9 cellular contexts compared by ENCODE assay signal in the genomic region with DNA sequence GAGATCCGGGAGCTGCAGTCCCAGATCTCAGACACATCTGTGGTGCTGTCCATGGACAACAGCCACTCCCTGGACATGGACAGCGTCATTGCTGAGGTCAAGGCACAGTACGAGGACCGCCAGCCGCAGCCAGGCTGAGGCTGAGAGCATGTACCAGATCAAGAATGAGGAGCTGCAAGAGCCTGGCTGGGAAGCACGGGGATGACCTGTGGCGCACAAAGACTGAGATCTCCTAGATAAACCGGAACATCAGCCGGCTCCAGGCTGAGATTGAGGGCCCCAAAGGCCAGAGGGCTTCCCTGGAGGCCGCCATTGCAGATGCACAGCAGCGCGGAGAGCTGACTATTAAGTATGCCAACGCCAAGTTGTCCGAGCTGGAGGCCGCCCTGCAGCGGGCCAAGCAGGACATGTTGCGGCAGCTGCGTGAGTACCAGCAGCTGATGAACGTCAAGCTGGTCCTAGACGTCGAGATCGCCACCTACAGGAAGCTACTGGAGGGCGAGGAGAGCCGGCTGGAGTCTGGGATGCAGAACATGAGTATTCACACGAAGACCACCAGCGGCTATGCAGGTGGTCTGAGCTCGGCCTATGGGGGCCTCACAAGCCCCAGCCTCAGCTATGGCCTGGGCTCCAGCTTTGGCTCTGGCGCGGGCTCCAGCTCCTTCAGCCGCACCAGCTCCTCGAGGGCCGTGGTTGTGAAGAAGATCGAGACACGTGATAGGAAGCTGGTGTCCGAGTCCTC. TPM values are rescaled to one million over a fixed set of nuclear protein-coding genes. Genes with fewer than 3 reads are reported as not detected.
DNase-seq lines count a peak whose midpoint lies in the region; ATAC-seq, FAIRE-seq and TF ChIP-seq lines count a peak whose summit lies in the region.
"Had no signal": no experiment of that assay in that cellular context is flagged by ENCODE, and none has a peak within 500 bp of the region (broad histone marks: within the 10 kb centered on the region; RNA-seq: fewer than 3 reads in every experiment).

No MANE protein-coding gene starts in this region.

- no peaks in the 10 kb centered on the region for H3K36me3 Mint-ChIP-seq in CD8-positive, alpha-beta T cell

- DNase-seq in CD8-positive, alpha-beta T cell = peak in 4 of 7 experiments; percentile 5 to 43 (median 24)
- DNase-seq in HL-60 (ENCODE audit: low read depth in 1 of 2, low spot score in 1 of 2) = peak in 1 of 2 experiments; percentile 69
- DNase-seq in RPMI7951 (ENCODE audit: low read depth) = peak; percentile 66
- no peak for DNase-seq in GM12878 (ENCODE audit: low read depth, low spot score)
- DNase-seq in iPS DF 19.7 (ENCODE audit: low read depth, low spot score) = peak; percentile 71
- DNase-seq in small intestine = peak; percentile 77
- DNase-seq in A172 (ENCODE audit: low spot score) = no peak

- H3K27me3 ChIP-seq in CD8-positive, alpha-beta T cell (ENCODE audit: insufficient read depth, low read length) = peaks cover 4% of the 10 kb centered on the region
- peaks cover 8% of the 10 kb centered on the region for H3K27me3 ChIP-seq in HL-60 (ENCODE audit: insufficient read depth, poor library complexity, severe bottlenecking)
- H3K27me3 ChIP-seq in GM12878 (replicated peaks in 1 of 2; ENCODE audit: control insufficient read depth in 2 of 2, insufficient read depth in 2 of 2, low read length in 1 of 2) = no peaks in the 10 kb centered on the region
- H3K27me3 ChIP-seq in small intestine (ENCODE audit: control insufficient read depth in 2 of 2, insufficient read depth in 2 of 2, low read length in 2 of 2) = no peaks in the 10 kb centered on the region

- H3K4me3 Mint-ChIP-seq in CD8-positive, alpha-beta T cell = peak overlapping the region; percentile 6

- SMC1A ChIA-PET in GM12878 (lab: Charles Lee; ENCODE audit: uncharacterized antibody, unreplicated experiment) = interaction anchor here (0.6 to 1.9 kb wide), 24 partner anchors 10 to 385 kb away, joined by 3 to 19 read pairs (median 3); no protein-coding TSS in a partner anchor

- in situ Hi-C loops in GM12878 (cut with MboI) = no loop called here

- WGBS in GM12878 (ENCODE audit: insufficient coverage, insufficient replicate concordance, low lambda C conversion rate, missing lambda C conversion rate) = 30% methylated on average over 34 of the region's 35 CpGs
- 17 to 26% (median 23%) methylated on average over 32 to 35 of the region's 35 CpGs for WGBS in small intestine, 3 donors

- POLR2A ChIA-PET in CD8-positive, alpha-beta T cell (lab: Charles Lee) = no interaction called here
- POLR2A ChIA-PET in GM12878 (lab: Charles Lee) = interaction anchor here (0.6 to 1.2 kb wide), 3 partner anchors 30 to 164 kb away, joined by 4 to 5 read pairs (median 4); no protein-coding TSS in a partner anchor

- no peaks in the 10 kb centered on the region for H3K9me3 Mint-ChIP-seq in CD8-positive, alpha-beta T cell

- no peaks in the 10 kb centered on the region for H3K36me3 ChIP-seq in CD8-positive, alpha-beta T cell (ENCODE audit: insufficient read depth, low read length)
- no peaks in the 10 kb centered on the region for H3K36me3 ChIP-seq in GM12878 (ENCODE audit: control insufficient read depth in 2 of 2, insufficient read depth in 2 of 2, low read length in 1 of 2)
- H3K36me3 ChIP-seq in small intestine (ENCODE audit: control insufficient read depth in 2 of 2, insufficient read depth in 2 of 2, low read length in 2 of 2) = no peaks in the 10 kb centered on the region
- H3K36me3 ChIP-seq: neutrophil had no signal

- peaks cover 8% of the 10 kb centered on the region for H3K4me1 Mint-ChIP-seq in CD8-positive, alpha-beta T cell (ENCODE audit: low read depth)

- peak; percentile 45 for TF ChIP-seq RAD21 in GM12878 (IDR thresholded peaks at IDR 0.05; ENCODE audit: insufficient read depth, low read depth, low read length)

- no peak overlapping the region; the same call in 1 of the 2 replicates for H2AFZ ChIP-seq in GM12878 (ENCODE audit: control insufficient read depth, low read depth, low read length)

- H3K9me3 ChIP-seq in CD8-positive, alpha-beta T cell (ENCODE audit: low read length) = no peaks in the 10 kb centered on the region
- H3K9me3 ChIP-seq in GM12878 (replicated peaks; ENCODE audit: control insufficient read depth, insufficient read depth, low read length) (no peaks in the 10 kb centered on the region), small intestine (ENCODE audit: control insufficient read depth, low read depth) (no peaks in the 10 kb centered on the region)
- H3K9me3 ChIP-seq: neutrophil had no signal

- H3K4me1 ChIP-seq in CD8-positive, alpha-beta T cell (ENCODE audit: insufficient read depth, low read length) = no peaks in the 10 kb centered on the region
- H3K4me1 ChIP-seq in GM12878 (ENCODE audit: control insufficient read depth, insufficient read depth, low read length) (no peaks in the 10 kb centered on the region), small intestine (ENCODE audit: control insufficient read depth in 2 of 2, insufficient read depth in 1 of 2, low read depth in 1 of 2, low read length in 1 of 2) (no peaks in the 10 kb centered on the region)

- no peak for ATAC-seq in CD8-positive, alpha-beta T cell
- peak; percentile 70 for ATAC-seq in GM12878
- ATAC-seq in HG03045 (IDR thresholded peaks at IDR 0.05; ENCODE audit: unreplicated experiment) = no peak

- TF ChIP-seq CTCF in CD8-positive, alpha-beta T cell (IDR thresholded peaks at IDR 0.05) = no peak
- TF ChIP-seq CTCF in HL-60 (IDR thresholded peaks at IDR 0.05; ENCODE audit: insufficient read depth, low read length) (peak; percentile 45), GM12878 (IDR thresholded peaks at IDR 0.05 in 2 of 3, conservative IDR thresholded peaks at IDR 0.05 in 1 of 3; ENCODE audit: control insufficient read depth in 2 of 3, extremely low read depth in 1 of 3, insufficient read depth in 1 of 3, low read depth in 3 of 3, low read length in 3 of 3) (peak; percentile 45 to 73 (median 60); a peak in 5 of 6 replicates)

- no peak overlapping the region for H3K9ac ChIP-seq in GM12878 (ENCODE audit: control insufficient read depth, insufficient read depth, low read length)

- H3K27ac ChIP-seq in CD8-positive, alpha-beta T cell (ENCODE audit: low read depth, low read length) = no peak overlapping the region
- H3K27ac ChIP-seq in HL-60 (replicated peaks) (no peak overlapping the region), GM12878 (ENCODE audit: control insufficient read depth, insufficient read depth) (no peak overlapping the region), small intestine (ENCODE audit: low read depth in 1 of 2, low read length in 1 of 2) (no peak overlapping the region)
- H3K27ac ChIP-seq: neutrophil had no signal

- intact Hi-C loops in CD8-positive, alpha-beta T cell (cut with DNase I, micrococcal nuclease) = loop anchor here in 1 of 2 experiments (10.0 kb wide), 1 partner anchor 179 kb away; a partner anchor contains a TSS
- intact Hi-C loops in GM12878 (cut with micrococcal nuclease; ENCODE audit: unreplicated experiment) = loop anchor here (5.0 kb wide), 2 partner anchors 102 to 162 kb away; no protein-coding TSS in a partner anchor

- no peak overlapping the region for H3K4me2 ChIP-seq in GM12878 (ENCODE audit: control insufficient read depth, insufficient read depth)

- FAIRE-seq in GM12878 (lab: Jason Lieb, UNC) = no peak
- no peak for FAIRE-seq in small intestine (lab: Jason Lieb, UNC)

- CTCF ChIA-PET in CD8-positive, alpha-beta T cell (lab: Charles Lee) = interaction anchor here (1.1 to 2.3 kb wide), 8 partner anchors 10 to 195 kb away, joined by 3 to 7 read pairs (median 5); no protein-coding TSS in a partner anchor
- CTCF ChIA-PET in GM12878 (lab: Yijun Ruan, JAX) = interaction anchor here (0.6 to 3.9 kb wide), 64 partner anchors 10 to 761 kb away, joined by 3 to 47 read pairs (median 4); a partner anchor contains a TSS

- no peak for TF ChIP-seq EP300 in GM12878 (IDR thresholded peaks at IDR 0.05; ENCODE audit: borderline replicate concordance in 1 of 2, control insufficient read depth in 1 of 2, low read depth in 2 of 2, low read length in 2 of 2)

- no TSS peak for BruUV-seq in GM12878 (replicated peaks; lab: Mats Ljungman, UMichigan)

- peaks cover 28% of the 10 kb centered on the region for H3K27me3 Mint-ChIP-seq in CD8-positive, alpha-beta T cell (ENCODE audit: low read depth)

- no peak overlapping the region for H3K4me3 ChIP-seq in CD8-positive, alpha-beta T cell (ENCODE audit: low read depth, low read length)
- no peak overlapping the region for H3K4me3 ChIP-seq in HL-60 (replicated peaks; ENCODE audit: insufficient read depth, low read length)
- no peak overlapping the region for H3K4me3 ChIP-seq in GM12878
- no peak overlapping the region for H3K4me3 ChIP-seq in small intestine (ENCODE audit: low read depth in 1 of 2, low read length in 2 of 2)

- H3K79me2 ChIP-seq in GM12878 (ENCODE audit: control insufficient read depth, insufficient read depth, low read length) = no peaks in the 10 kb centered on the region

- no peak for TF ChIP-seq POLR2A in GM12878 (IDR thresholded peaks at IDR 0.05; ENCODE audit: low read depth, low read length)

- H4K20me1 ChIP-seq in GM12878 (ENCODE audit: control insufficient read depth, insufficient read depth) = no peaks in the 10 kb centered on the region

- RAD21 ChIA-PET in GM12878 (lab: Charles Lee; ENCODE audit: unreplicated experiment) = interaction anchor here (0.6 to 2.5 kb wide), 32 partner anchors 10 to 620 kb away, joined by 3 to 33 read pairs (median 4); a partner anchor contains a TSS

- H3K27ac Mint-ChIP-seq in CD8-positive, alpha-beta T cell = no peak overlapping the region

RNA-seq across cellular contexts. Expression of a gene that starts 25.5 kb away (rescaled TPM):
- not detected for total RNA-seq in CD8-positive, alpha-beta T cell
- total RNA-seq in RPMI7951 (2014; rRNA removed; shearing (Covaris generic)) = not detected in 2 replicates
- 0.25 and 0.39 TPM in 2 replicates for total RNA-seq in GM12878 (2013; cell fraction: nucleolus; rRNA removed)
- 0.28 and 0.33 TPM in 2 replicates for total RNA-seq in GM12878 (2014; rRNA removed)
- total RNA-seq in GM12878 (2014; rRNA removed; fragmentation: Illumina TruSeq; extraction: Trizol) = 0.31 and 0.32 TPM in 2 replicates
- total RNA-seq in GM12878 (2021) = 0.96 and 1.3 TPM in 2 replicates
- 0.33 TPM for polyA plus RNA-seq in GM12878 (2011; ENCODE audit: low read depth)
- polyA plus RNA-seq in GM12878 (2011; rRNA removed) = 0.20 and 0.26 TPM in 2 replicates
- polyA plus RNA-seq in GM12878 (2011; cell fraction: cytosol; rRNA removed) = 0.18 and 0.24 TPM in 2 replicates
- 0.15 and 0.18 TPM in 2 replicates for polyA plus RNA-seq in GM12878 (2011; cell fraction: nucleus; rRNA removed)
- polyA plus RNA-seq in GM12878 (2012) = 0.60 and 1.1 TPM in 2 replicates
- polyA plus RNA-seq in GM12878 (2014; fragmentation: Illumina TruSeq; extraction: Trizol) = 0.57 and 0.86 TPM in 2 replicates
- polyA plus RNA-seq in GM12878 (2014; fragmentation: Nextera tagmentation; extraction: Ambion mirVana) = under 1 TPM; 0.03 to 0.04 TPM
- 0.69 and 0.88 TPM in 2 replicates for polyA plus RNA-seq in GM12878 (2014; rRNA removed)
- polyA plus RNA-seq in GM12878 (2016; fragmentation: Nextera tagmentation; extraction: Ambion mirVana) = 1 to 10 TPM in 1 of 2 experiments, under 1 TPM in 1; 0.88 to 1.2 TPM
- polyA minus RNA-seq in GM12878 (2011; rRNA and poly(A)+ RNA removed) = 0.21 and 0.37 TPM in 2 replicates
- not detected in 2 replicates for polyA minus RNA-seq in GM12878 (2011; cell fraction: cytosol; rRNA and poly(A)+ RNA removed)
- polyA minus RNA-seq in GM12878 (2011; cell fraction: nucleus; rRNA and poly(A)+ RNA removed) = 0.38 TPM in 1 of 2 replicates, not detected in the other
- not detected for polyA plus RNA-seq in small intestine
- not detected in 2 replicates for total RNA-seq in A172 (2014; rRNA removed; shearing (Covaris generic))

RNA-seq across cellular contexts. Expression of a gene that starts 28.6 kb away (rescaled TPM):
- total RNA-seq in CD8-positive, alpha-beta T cell = 1 to 10 TPM; 5.9 to 6.1 TPM
- 11.4 and 12.5 TPM in 2 replicates for total RNA-seq in RPMI7951 (2014; rRNA removed; shearing (Covaris generic))
- 66.4 and 67.1 TPM in 2 replicates for total RNA-seq in GM12878 (2013; cell fraction: nucleolus; rRNA removed)
- total RNA-seq in GM12878 (2014; rRNA removed) (1.9 and 2.3 TPM in 2 replicates), GM12878 (2014; rRNA removed; fragmentation: Illumina TruSeq; extraction: Trizol) (1.3 and 1.7 TPM in 2 replicates), GM12878 (2021) (3.2 and 3.5 TPM in 2 replicates)
- polyA plus RNA-seq in GM12878 (2011; ENCODE audit: low read depth) = 1.4 TPM
- polyA plus RNA-seq in GM12878 (2011; rRNA removed) (6.0 and 12.7 TPM in 2 replicates), GM12878 (2014; fragmentation: Illumina TruSeq; extraction: Trizol) (2.1 and 2.5 TPM in 2 replicates), GM12878 (2014; fragmentation: Nextera tagmentation; extraction: Ambion mirVana) (under 1 TPM; 0.05 to 0.06 TPM), GM12878 (2014; rRNA removed) (2.3 and 2.5 TPM in 2 replicates), GM12878 (2016; fragmentation: Nextera tagmentation; extraction: Ambion mirVana) (1 to 10 TPM in 1 of 2 experiments, under 1 TPM in 1; 0.64 to 1.4 TPM), small intestine (10 to 100 TPM; 13.2 to 18.8 (median 17.2) TPM)
- polyA plus RNA-seq in GM12878 (2011; cell fraction: cytosol; rRNA removed) = 9.3 and 11.5 TPM in 2 replicates
- polyA plus RNA-seq in GM12878 (2011; cell fraction: nucleus; rRNA removed) = 69.0 and 70.5 TPM in 2 replicates
- 2.4 and 2.8 TPM in 2 replicates for polyA plus RNA-seq in GM12878 (2012)
- 15.2 and 19.5 TPM in 2 replicates for polyA minus RNA-seq in GM12878 (2011; rRNA and poly(A)+ RNA removed)
- 8.3 and 9.8 TPM in 2 replicates for polyA minus RNA-seq in GM12878 (2011; cell fraction: cytosol; rRNA and poly(A)+ RNA removed)
- 22.5 and 37.3 TPM in 2 replicates for polyA minus RNA-seq in GM12878 (2011; cell fraction: nucleus; rRNA and poly(A)+ RNA removed)
- 21.5 and 21.7 TPM in 2 replicates for total RNA-seq in A172 (2014; rRNA removed; shearing (Covaris generic))

Comparison
In these comparisons a context has a peak if more than half of its experiments do, and no peak if none do; other contexts are left out.
1. DNase-seq: peak in CD8-positive, alpha-beta T cell (4 of 7), RPMI7951 (single experiment), iPS DF 19.7 (single experiment) and small intestine (single experiment); none in GM12878 (single experiment) and A172 (single experiment).